ENCODE assay signal across 1 cellular context in genomic region chr6:11092654-11093053, GRCh38.
TF ChIP-seq lines count a peak whose summit lies in the region.

No MANE protein-coding gene starts in this region.

TF ChIP-seq in endothelial cell of umbilical vein, 7 proteins besides CTCF, POLR2A, EP300 and RAD21:
- no peak for TF ChIP-seq EZH2 (IDR thresholded peaks at IDR 0.05; ENCODE audit: borderline replicate concordance, low read depth, low read length, severe bottlenecking)
- no peak for TF ChIP-seq MYC (IDR thresholded peaks at IDR 0.05; ENCODE audit: low read depth, low read length)
- TF ChIP-seq JUN (IDR thresholded peaks at IDR 0.05; ENCODE audit: borderline replicate concordance, insufficient read depth, insufficient read length, low read depth): no peak
- no peak for TF ChIP-seq MAX (IDR thresholded peaks at IDR 0.05; ENCODE audit: insufficient read depth, insufficient read length)
- TF ChIP-seq GATA2 (IDR thresholded peaks at IDR 0.05; ENCODE audit: insufficient read depth, insufficient read length, low read depth, low read length): no peak
- TF ChIP-seq FOS (IDR thresholded peaks at IDR 0.05; ENCODE audit: borderline replicate concordance, insufficient read depth, low read length): no peak
- TF ChIP-seq POLR2AphosphoS5 (IDR thresholded peaks at IDR 0.05; ENCODE audit: insufficient read depth, low read depth, low read length): no peak
TF ChIP-seq in endothelial cell of umbilical vein: peak in this region for 0.
